In the genomic region with DNA sequence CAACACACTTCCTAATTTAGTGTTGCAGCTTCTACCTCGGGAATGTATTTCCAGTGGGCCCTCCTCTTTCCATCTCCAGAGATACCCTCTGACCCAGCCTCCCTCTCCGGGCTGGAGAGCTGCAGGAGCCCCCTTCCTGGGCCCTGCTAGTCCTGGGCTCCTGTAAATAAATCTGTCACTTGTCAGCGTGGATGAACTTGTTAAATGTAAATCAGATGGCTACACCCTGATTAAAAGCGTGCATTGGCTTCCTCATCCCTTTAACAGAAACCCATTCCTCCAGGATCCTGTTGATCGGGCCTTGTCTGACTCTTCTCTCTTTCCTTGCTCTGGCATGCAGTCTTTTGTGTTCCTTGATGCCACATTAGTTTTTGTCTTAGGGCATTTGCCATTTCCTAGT, we compare ENCODE assay signal across 13 cellular contexts. TPM values are rescaled to one million over a fixed set of nuclear protein-coding genes. Genes with fewer than 3 reads are reported as not detected.
DNase-seq lines count a peak whose midpoint lies in the region; ATAC-seq, FAIRE-seq and TF ChIP-seq lines count a peak whose summit lies in the region.
"Had no signal": no experiment of that assay in that cellular context is flagged by ENCODE, and none has a peak within 500 bp of the region (broad histone marks: within the 10 kb centered on the region; RNA-seq: fewer than 3 reads in every experiment).

No MANE protein-coding gene starts in this region.

- H3K27me3 Mint-ChIP-seq in stimulated activated naive CD8-positive, alpha-beta T cell treated with anti-CD3 and anti-CD28 coated beads, Interleukin-15, Interleukin-2, amounts not matched to agents 100 ng/mL and 50 ng/mL, for 24 hours = no peaks in the 10 kb centered on the region
- no peaks in the 10 kb centered on the region for H3K27me3 Mint-ChIP-seq in activated naive CD8-positive, alpha-beta T cell
- H3K27me3 Mint-ChIP-seq in naive B cell = no peaks in the 10 kb centered on the region

- DNase-seq in stimulated activated naive CD8-positive, alpha-beta T cell treated with anti-CD3 and anti-CD28 coated beads, Interleukin-15, Interleukin-2, amounts not matched to agents 100 U/mL and 50 U/mL, for 24 hours = no peak
- no peak for DNase-seq in naive B cell
- DNase-seq in dedifferentiated amniotic fluid mesenchymal stem cell (ENCODE audit: extremely low spot score) = no peak
- DNase-seq in RPMI8226 = no peak
- DNase-seq in GM12891 (ENCODE audit: insufficient read length, low spot score) = no peak
- DNase-seq in NK-92 (lab: John Stamatoyannopoulos, UW; ENCODE audit: unreplicated experiment) = no peak
- DNase-seq: activated CD4-positive, alpha-beta T cell treated with anti-CD3 and anti-CD28 coated beads for 1 hour; islet precursor cell; NCI-H187; stimulated activated CD4-positive, alpha-beta T cell treated with anti-CD3 and anti-CD28 coated beads, Interleukin-2, amount 100 ng/mL, for 48 hours had no signal

- FAIRE-seq in GM12891 (lab: Jason Lieb, UNC) = no peak
- FAIRE-seq: HTR-8/SVneo had no signal

- no peak overlapping the region for H3K27ac Mint-ChIP-seq in stimulated activated naive CD8-positive, alpha-beta T cell treated with anti-CD3 and anti-CD28 coated beads, Interleukin-15, Interleukin-2, amounts not matched to agents 100 ng/mL and 50 ng/mL, for 24 hours
- H3K27ac Mint-ChIP-seq in activated naive CD8-positive, alpha-beta T cell = peak overlapping the region; percentile 74
- H3K27ac Mint-ChIP-seq in naive B cell = peak overlapping the region in 5 of 6 donors; percentile 12 to 93 (median 88)

- peaks cover 49% of the 10 kb centered on the region for H3K4me1 Mint-ChIP-seq in stimulated activated naive CD8-positive, alpha-beta T cell treated with anti-CD3 and anti-CD28 coated beads, Interleukin-15, Interleukin-2, amounts not matched to agents 100 ng/mL and 50 ng/mL, for 24 hours (ENCODE audit: low read depth)
- H3K4me1 Mint-ChIP-seq in activated naive CD8-positive, alpha-beta T cell (ENCODE audit: low read depth) = peaks cover 48% of the 10 kb centered on the region
- peaks cover 29 to 64% (median 48%) of the 10 kb centered on the region in 3 donors for H3K4me1 Mint-ChIP-seq in naive B cell

- H3K36me3 Mint-ChIP-seq in stimulated activated naive CD8-positive, alpha-beta T cell treated with anti-CD3 and anti-CD28 coated beads, Interleukin-15, Interleukin-2, amounts not matched to agents 100 ng/mL and 50 ng/mL, for 24 hours (ENCODE audit: low read depth) = peaks cover 4% of the 10 kb centered on the region
- H3K36me3 Mint-ChIP-seq in activated naive CD8-positive, alpha-beta T cell = peaks cover 2% of the 10 kb centered on the region
- no peaks in the 10 kb centered on the region for H3K36me3 Mint-ChIP-seq in naive B cell

- ATAC-seq in stimulated activated naive CD8-positive, alpha-beta T cell treated with anti-CD3 and anti-CD28 coated beads, Interleukin-15, Interleukin-2, amounts not matched to agents 100 U/mL and 50 U/mL, for 24 hours = no peak
- ATAC-seq in naive B cell (ENCODE audit: low read depth in 2 of 2) = no peak

- TF ChIP-seq POLR2A in GM12891 (IDR thresholded peaks at IDR 0.05; ENCODE audit: low read depth, low read length) = no peak

- H3K9me3 Mint-ChIP-seq in stimulated activated naive CD8-positive, alpha-beta T cell treated with anti-CD3 and anti-CD28 coated beads, Interleukin-15, Interleukin-2, amounts not matched to agents 100 ng/mL and 50 ng/mL, for 24 hours = no peaks in the 10 kb centered on the region
- no peaks in the 10 kb centered on the region for H3K9me3 Mint-ChIP-seq in activated naive CD8-positive, alpha-beta T cell (ENCODE audit: low read depth)
- peaks cover 0 to 2% (median 0%) of the 10 kb centered on the region in 7 donors for H3K9me3 Mint-ChIP-seq in naive B cell

- peak overlapping the region; percentile 4 for H3K4me3 Mint-ChIP-seq in stimulated activated naive CD8-positive, alpha-beta T cell treated with anti-CD3 and anti-CD28 coated beads, Interleukin-15, Interleukin-2, amounts not matched to agents 100 ng/mL and 50 ng/mL, for 24 hours
- peak overlapping the region; percentile 71 for H3K4me3 Mint-ChIP-seq in activated naive CD8-positive, alpha-beta T cell
- peak overlapping the region; percentile 22 to 93 (median 88) for H3K4me3 Mint-ChIP-seq in naive B cell

TF ChIP-seq in GM12891, 5 proteins besides CTCF, POLR2A, EP300 and RAD21:
- TF ChIP-seq SPI1 (IDR thresholded peaks at IDR 0.05; ENCODE audit: low read depth, low read length) (no peak), PAX5 (IDR thresholded peaks at IDR 0.05; ENCODE audit: insufficient read depth, low read length, severe bottlenecking) (no peak), TAF1 (IDR thresholded peaks at IDR 0.05; ENCODE audit: low read depth, low read length) (no peak), POU2F2 (IDR thresholded peaks at IDR 0.05; ENCODE audit: low read depth, low read length) (no peak), POLR2AphosphoS5 (IDR thresholded peaks at IDR 0.05; ENCODE audit: low read depth, low read length) (no peak)

RNA-seq across cellular contexts. Expression of a gene that starts 2.4 kb away (rescaled TPM):
- 10 to 100 TPM in 1 of 6 donors, 1 to 10 TPM in 5; 6.1 to 14.8 (median 7.7) TPM for polyA plus RNA-seq in naive B cell (ENCODE audit: low read depth in 6 of 6)
- 2.4 TPM for polyA plus RNA-seq in GM12891 (2012; ENCODE audit: low read depth, missing spikeins)

Comparison
In these comparisons a context has a peak if more than half of its experiments do, and no peak if none do; other contexts are left out.
1. H3K4me3 Mint-ChIP-seq: peak in every context shown above with its lines; median percentile 88 in naive B cell; 71 in activated naive CD8-positive, alpha-beta T cell; 4 in stimulated activated naive CD8-positive, alpha-beta T cell treated with anti-CD3 and anti-CD28 coated beads, Interleukin-15, Interleukin-2, amounts not matched to agents 100 ng/mL and 50 ng/mL, for 24 hours.